Comparison of ENCODE assay signal across 16 cellular contexts in genomic region chr7:92655346-92655884, GRCh38.
"Had no signal": no experiment of that assay in that cellular context is flagged by ENCODE, and none has a peak within 500 bp of the region (broad histone marks: within the 10 kb centered on the region; RNA-seq: fewer than 3 reads in every experiment).

No MANE protein-coding gene starts in this region.

- DNase-seq: activated CD4-positive, alpha-beta T cell treated with anti-CD3 and anti-CD28 coated beads, Interleukin-2, amount 50 U/mL, for 1 hour; activated CD4-positive, CD25-positive, alpha-beta regulatory T cell; activated effector memory CD4-positive, alpha-beta T cell treated with anti-CD3 and anti-CD28 coated beads, Interleukin-2, amount 50 U/mL, for 16 hours; amniotic stem cell; caudate nucleus; islet precursor cell; left lung; mesendoderm; nephron progenitor cell; occipital lobe; sigmoid colon; stimulated activated CD4-positive, alpha-beta T cell treated with anti-CD3 and anti-CD28 coated beads, Interleukin-1b, Interleukin-23, amount 100 ng/mL, for 48 hours; T-helper 17 cell; upper lobe of right lung had no signal

- H3K27me3 Mint-ChIP-seq: activated naive CD4-positive, alpha-beta T cell treated with anti-CD3 and anti-CD28 coated beads, Interleukin-2, amount 50 U/mL, for 24 hours; T-helper 17 cell had no signal

- H3K27ac ChIP-seq: left lung, sigmoid colon, thoracic aorta, upper lobe of right lung had no signal

- H3K27ac Mint-ChIP-seq: activated naive CD4-positive, alpha-beta T cell treated with anti-CD3 and anti-CD28 coated beads, Interleukin-2, amount 50 U/mL, for 24 hours; nephron progenitor cell; T-helper 17 cell had no signal

- H3K4me3 ChIP-seq: left lung, sigmoid colon, thoracic aorta, upper lobe of right lung had no signal

- H3K36me3 ChIP-seq: left lung, thoracic aorta, upper lobe of right lung had no signal

- H3K4me1 ChIP-seq: left lung, upper lobe of right lung had no signal

- H3K9me3 Mint-ChIP-seq: nephron progenitor cell had no signal

- H3K4me1 Mint-ChIP-seq: nephron progenitor cell had no signal

- H3K9me3 ChIP-seq: left lung, sigmoid colon, thoracic aorta, upper lobe of right lung had no signal

- H3K4me3 Mint-ChIP-seq: activated naive CD4-positive, alpha-beta T cell treated with anti-CD3 and anti-CD28 coated beads, Interleukin-2, amount 50 U/mL, for 24 hours; nephron progenitor cell; T-helper 17 cell had no signal

- H3K27me3 ChIP-seq: left lung, sigmoid colon, upper lobe of right lung had no signal
